8 cellular contexts compared by ENCODE assay signal in genomic region chr6:113306552-113307145, GRCh38.
DNase-seq lines count a peak whose midpoint lies in the region; ATAC-seq and TF ChIP-seq lines count a peak whose summit lies in the region.

No MANE protein-coding gene starts in this region.

- no peak overlapping the region for H3K27ac ChIP-seq in GM23338 (ENCODE audit: low read depth)
- no peak overlapping the region for H3K27ac ChIP-seq in Karpas-422 (ENCODE audit: low read length)
- H3K27ac ChIP-seq in prostate gland, result no peak overlapping the region

- no peak overlapping the region for H3K4me3 Mint-ChIP-seq in GM23338

- no peaks in the 10 kb centered on the region for H3K36me3 ChIP-seq in GM23338 (ENCODE audit: insufficient read depth)
- H3K36me3 ChIP-seq in Karpas-422 (ENCODE audit: insufficient read depth, low read length), result no peaks in the 10 kb centered on the region
- H3K36me3 ChIP-seq in prostate gland, result no peaks in the 10 kb centered on the region

- no peaks in the 10 kb centered on the region for H3K27me3 Mint-ChIP-seq in GM23338 (ENCODE audit: insufficient read depth, low read depth, poor library complexity)

- no peaks in the 10 kb centered on the region for H3K36me3 Mint-ChIP-seq in GM23338 (ENCODE audit: low read depth)

- H3K9me3 Mint-ChIP-seq in GM23338, result no peaks in the 10 kb centered on the region

- peak; percentile 1 for DNase-seq in NK-92 treated with Interleukin-12 subunit alpha and Interleukin-12 subunit beta, amount 100 ng/mL, for 24 hours (lab: John Stamatoyannopoulos, UW)
- DNase-seq in NK-92 (lab: John Stamatoyannopoulos, UW; ENCODE audit: unreplicated experiment) (no peak), GM23338 (ENCODE audit: low spot score) (peak; percentile 88), Karpas-422 (peak; percentile 62), fibroblast of villous mesenchyme (ENCODE audit: low read depth) (peak; percentile 23), prostate gland (ENCODE audit: low spot score) (peak; percentile 64), NCI-H2029 treated with DMSO at 0.1 percent for 48 hours (lab: John Stamatoyannopoulos, UW) (no peak)
- peak; percentile 57 to 58 for DNase-seq in activated CD4-positive, alpha-beta T cell treated with anti-CD3 and anti-CD28 coated beads, Interleukin-2, amount 50 U/mL, for 48 hours

- ATAC-seq in GM23338, result peak; percentile 99

- no peaks in the 10 kb centered on the region for H3K79me2 ChIP-seq in GM23338 (replicated peaks; ENCODE audit: insufficient read depth)
- no peaks in the 10 kb centered on the region for H3K79me2 ChIP-seq in Karpas-422 (ENCODE audit: low read length)

- H3K4me3 ChIP-seq in GM23338 (no peak overlapping the region), Karpas-422 (ENCODE audit: low read length) (no peak overlapping the region), fibroblast of villous mesenchyme (ENCODE audit: low read depth, low read length) (no peak overlapping the region), prostate gland (no peak overlapping the region)

- no peaks in the 10 kb centered on the region for H3F3A ChIP-seq in GM23338 (replicated peaks; ENCODE audit: low read depth)

- H3K27ac Mint-ChIP-seq in GM23338, result 0 out of 2 replicates have a peak overlapping the region, but pooled peaks have one; percentile 9

- no peaks in the 10 kb centered on the region for H3K4me1 Mint-ChIP-seq in GM23338

- H3K9me3 ChIP-seq in Karpas-422 (ENCODE audit: low read length) (no peaks in the 10 kb centered on the region), prostate gland (no peaks in the 10 kb centered on the region)

- no peaks in the 10 kb centered on the region for H4K20me1 ChIP-seq in GM23338 (replicated peaks; ENCODE audit: insufficient read depth)
- no peaks in the 10 kb centered on the region for H4K20me1 ChIP-seq in Karpas-422 (ENCODE audit: insufficient read depth, low read depth, low read length)

- TF ChIP-seq CTCF in GM23338 (conservative IDR thresholded peaks at IDR 0.05; ENCODE audit: low read depth in 2 of 2) (peak; percentile 87 to 93), fibroblast of villous mesenchyme (IDR thresholded peaks at IDR 0.05; ENCODE audit: insufficient read depth, low read depth, low read length) (peak; percentile 54), prostate gland (IDR thresholded peaks at IDR 0.05) (peak in 3 of 4 experiments; percentile 63 to 68 (median 67))

- H3K27me3 ChIP-seq in GM23338 (ENCODE audit: insufficient read depth) (no peaks in the 10 kb centered on the region), Karpas-422 (ENCODE audit: low read length) (no peaks in the 10 kb centered on the region), prostate gland (replicated peaks; ENCODE audit: insufficient read depth) (no peaks in the 10 kb centered on the region)

- 42% methylated on average over 5 of the region's 5 CpGs for WGBS in prostate gland

- peak overlapping the region; percentile 83; the same call in 1 of the 2 replicates for H2AFZ ChIP-seq in GM23338
- H2AFZ ChIP-seq in Karpas-422 (ENCODE audit: low read length), result no peak overlapping the region

- H3K4me1 ChIP-seq in GM23338 (ENCODE audit: insufficient read depth) (no peaks in the 10 kb centered on the region), Karpas-422 (ENCODE audit: low read length) (no peaks in the 10 kb centered on the region), prostate gland (replicated peaks) (no peaks in the 10 kb centered on the region)

- H3K4me2 ChIP-seq in GM23338, result no peak overlapping the region
- H3K4me2 ChIP-seq in Karpas-422 (ENCODE audit: low read depth, low read length, poor library complexity, severe bottlenecking), result no peak overlapping the region

- no peak overlapping the region for H3K9ac ChIP-seq in Karpas-422 (ENCODE audit: low read length)

- TF ChIP-seq POLR2A in prostate gland (IDR thresholded peaks at IDR 0.05), result no peak

- no peaks in the 10 kb centered on the region for H3K9me2 ChIP-seq in GM23338 (ENCODE audit: insufficient read depth)
- no peaks in the 10 kb centered on the region for H3K9me2 ChIP-seq in Karpas-422 (replicated peaks; ENCODE audit: insufficient read depth, low read length)

- intact Hi-C loops in prostate gland (cut with DNase I), result no loop called here

TF ChIP-seq in GM23338, 12 proteins besides CTCF, POLR2A, EP300 and RAD21 (continues in another document):
- TF ChIP-seq REST (IDR thresholded peaks at IDR 0.05; ENCODE audit: unreplicated experiment), result no peak
- TF ChIP-seq JUNB (IDR thresholded peaks at IDR 0.05; ENCODE audit: unreplicated experiment), result no peak
- no peak for TF ChIP-seq ZNF114 (CRISPR knock-in tag; IDR thresholded peaks at IDR 0.05)
- no peak for TF ChIP-seq ZNF331 (CRISPR knock-in tag; IDR thresholded peaks at IDR 0.05; ENCODE audit: low read depth)
- TF ChIP-seq EZH2phosphoT487 (IDR thresholded peaks at IDR 0.05; ENCODE audit: unreplicated experiment), result no peak
- TF ChIP-seq CREB1 (CRISPR knock-in tag; IDR thresholded peaks at IDR 0.05; ENCODE audit: low read depth), result no peak
- no peak for TF ChIP-seq NANOG (IDR thresholded peaks at IDR 0.05; ENCODE audit: borderline replicate concordance)
- TF ChIP-seq STAT1 (IDR thresholded peaks at IDR 0.05; ENCODE audit: unreplicated experiment), result no peak
- no peak for TF ChIP-seq ETS1 (IDR thresholded peaks at IDR 0.05)

Comparison
In these comparisons a context has a peak if more than half of its experiments do, and no peak if none do; other contexts are left out.
1. DNase-seq: peak in NK-92 treated with Interleukin-12 subunit alpha and Interleukin-12 subunit beta, amount 100 ng/mL, for 24 hours (single experiment), GM23338 (single experiment), Karpas-422 (single experiment), activated CD4-positive, alpha-beta T cell treated with anti-CD3 and anti-CD28 coated beads, Interleukin-2, amount 50 U/mL, for 48 hours (2 of 2), fibroblast of villous mesenchyme (single experiment) and prostate gland (single experiment); none in NK-92 (single experiment) and NCI-H2029 treated with DMSO at 0.1 percent for 48 hours (single experiment).
2. Peak in every context shown above with its lines, with median percentiles within 50 percentile points of each other: CTCF ChIP-seq.